In the genomic region with DNA sequence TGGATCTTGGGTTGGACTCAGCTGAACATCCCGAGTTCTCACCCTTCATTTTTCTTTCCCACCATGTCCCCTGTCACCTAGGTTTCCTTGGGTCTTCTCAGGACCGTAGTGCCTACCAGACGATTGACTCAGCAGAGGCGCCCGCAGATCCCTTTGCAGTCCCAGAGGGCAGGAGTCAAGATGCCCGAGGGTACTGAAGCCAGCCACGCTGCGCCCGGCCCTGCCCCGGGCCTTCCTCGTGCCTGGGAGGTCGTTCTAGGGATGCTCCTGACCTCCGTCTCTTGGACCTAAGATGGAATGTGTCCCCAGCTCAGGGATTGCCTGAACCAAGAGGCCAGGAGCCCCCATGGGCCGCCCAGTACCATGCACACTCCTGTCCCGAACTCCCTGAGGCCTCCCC, we compare ENCODE assay signal across 32 cellular contexts. TPM values are rescaled to one million over a fixed set of nuclear protein-coding genes. Genes with fewer than 3 reads are reported as not detected.
"Had no signal": no experiment of that assay in that cellular context is flagged by ENCODE, and none has a peak within 500 bp of the region (broad histone marks: within the 10 kb centered on the region; RNA-seq: fewer than 3 reads in every experiment).

No MANE protein-coding gene starts in this region.

- H3K4me3 ChIP-seq: coronary artery, dorsolateral prefrontal cortex, esophagus squamous epithelium, gastroesophageal sphincter had no signal

- H3K4me3 Mint-ChIP-seq: activated CD4-positive, alpha-beta memory T cell treated with anti-CD3 and anti-CD28 coated beads, Interleukin-2, amount 10 ng/mL, durations not matched to agents 7 days and 5 days; activated CD4-positive, alpha-beta T cell treated with anti-CD3 and anti-CD28 coated beads for 36 hours; activated CD4-positive, alpha-beta T cell treated with anti-CD3 and anti-CD28 coated beads, Interleukin-2, amount 10 ng/mL, durations not matched to agents 24 days and 14 days; activated naive CD8-positive, alpha-beta T cell; activated T-cell treated with anti-CD3 and anti-CD28 coated beads, Interleukin-2, amount 50 U/mL, for 4 hours; activated T-helper 17 cell treated with anti-CD3 and anti-CD28 coated beads, Interleukin-2, amount 50 U/mL, for 72 hours; central memory CD8-positive, alpha-beta T cell; dendritic cell treated with granulocyte-macrophage colony-stimulating factor and Interleukin-4, amounts not matched to agents 40 ng/mL and 50 ng/mL, for 4 days had no signal

- H3K27me3 ChIP-seq: brain microvascular endothelial cell, dorsolateral prefrontal cortex, esophagus squamous epithelium had no signal

- H3K4me1 ChIP-seq: gastroesophageal sphincter had no signal

- H3K9me3 ChIP-seq: esophagus squamous epithelium, gastroesophageal sphincter had no signal

- DNase-seq: activated CD4-positive, alpha-beta memory T cell treated with anti-CD3 and anti-CD28 coated beads, Interleukin-2, amount 10 ng/mL, durations not matched to agents 7 days and 5 days; activated CD4-positive, alpha-beta T cell treated with anti-CD3 and anti-CD28 coated beads for 36 hours; activated CD4-positive, alpha-beta T cell treated with anti-CD3 and anti-CD28 coated beads, Interleukin-2, amount 10 ng/mL, durations not matched to agents 24 days and 14 days; activated CD4-positive, alpha-beta T cell treated with anti-CD3 and anti-CD28 coated beads, Interleukin-2, amount 50 U/mL, for 4 hours; activated CD4-positive, CD25-positive, alpha-beta regulatory T cell; activated CD4-positive, CD25-positive, alpha-beta regulatory T cell treated with anti-CD3 and anti-CD28 coated beads, Interleukin-2, amount 50 U/mL, for 72 hours; activated CD8-positive, alpha-beta memory T cell treated with anti-CD3 and anti-CD28 coated beads, Interleukin-2, amount 50 U/mL, for 48 hours; activated effector memory CD4-positive, alpha-beta T cell treated with Interleukin-2 at 50 U/mL for 16 hours; activated gamma-delta T cell treated with Interleukin-2 at 50 U/mL for 16 hours; activated naive CD4-positive, alpha-beta T cell treated with anti-CD3 and anti-CD28 coated beads, Interleukin-2, amount 50 U/mL, for 16 hours; activated naive CD4-positive, alpha-beta T cell treated with Interleukin-2 at 50 U/mL for 16 hours; activated T-cell treated with anti-CD3 and anti-CD28 coated beads for 4 hours; activated T-cell treated with anti-CD3 and anti-CD28 coated beads, Interleukin-2, amount 50 U/mL, for 4 hours; amniotic stem cell; brain microvascular endothelial cell; dorsolateral prefrontal cortex; effector memory CD4-positive, alpha-beta T cell; esophagus squamous epithelium; foreskin melanocyte; head of caudate nucleus; T-helper 2 cell had no signal

- H3K27me3 Mint-ChIP-seq: activated CD4-positive, alpha-beta memory T cell treated with anti-CD3 and anti-CD28 coated beads, Interleukin-2, amount 10 ng/mL, durations not matched to agents 7 days and 5 days; activated CD4-positive, alpha-beta T cell treated with anti-CD3 and anti-CD28 coated beads for 36 hours; activated CD4-positive, alpha-beta T cell treated with anti-CD3 and anti-CD28 coated beads, Interleukin-2, amount 10 ng/mL, durations not matched to agents 24 days and 14 days; activated naive CD8-positive, alpha-beta T cell; activated T-helper 17 cell treated with anti-CD3 and anti-CD28 coated beads, Interleukin-2, amount 50 U/mL, for 72 hours; central memory CD8-positive, alpha-beta T cell had no signal

- H3K27ac Mint-ChIP-seq: activated CD4-positive, alpha-beta memory T cell treated with anti-CD3 and anti-CD28 coated beads, Interleukin-2, amount 10 ng/mL, durations not matched to agents 7 days and 5 days; activated CD4-positive, alpha-beta T cell treated with anti-CD3 and anti-CD28 coated beads for 36 hours; activated CD4-positive, alpha-beta T cell treated with anti-CD3 and anti-CD28 coated beads, Interleukin-2, amount 10 ng/mL, durations not matched to agents 24 days and 14 days; activated naive CD8-positive, alpha-beta T cell; activated T-helper 17 cell treated with anti-CD3 and anti-CD28 coated beads, Interleukin-2, amount 50 U/mL, for 72 hours had no signal

- H3K9me3 Mint-ChIP-seq: activated CD4-positive, alpha-beta memory T cell treated with anti-CD3 and anti-CD28 coated beads, Interleukin-2, amount 10 ng/mL, durations not matched to agents 7 days and 5 days; activated CD4-positive, alpha-beta T cell treated with anti-CD3 and anti-CD28 coated beads, Interleukin-2, amount 10 ng/mL, durations not matched to agents 24 days and 14 days; activated T-cell treated with anti-CD3 and anti-CD28 coated beads, Interleukin-2, amount 50 U/mL, for 4 hours; activated T-helper 17 cell treated with anti-CD3 and anti-CD28 coated beads, Interleukin-2, amount 50 U/mL, for 72 hours; central memory CD8-positive, alpha-beta T cell; dendritic cell treated with granulocyte-macrophage colony-stimulating factor and Interleukin-4, amounts not matched to agents 40 ng/mL and 50 ng/mL, for 4 days had no signal

- ATAC-seq: activated T-helper 17 cell treated with anti-CD3 and anti-CD28 coated beads, Interleukin-2, amount 50 U/mL, for 72 hours had no signal

- H3K27ac ChIP-seq: brain microvascular endothelial cell, coronary artery, dorsolateral prefrontal cortex, esophagus squamous epithelium, gastroesophageal sphincter had no signal

- H3K4me1 Mint-ChIP-seq: activated T-helper 17 cell treated with anti-CD3 and anti-CD28 coated beads, Interleukin-2, amount 50 U/mL, for 72 hours had no signal

RNA-seq across cellular contexts. Expression of a gene that starts 12.0 kb away (rescaled TPM):
- total RNA-seq: activated CD4-positive, alpha-beta T cell treated with anti-CD3 and anti-CD28 coated beads for 36 hours; activated CD4-positive, alpha-beta T cell treated with anti-CD3 and anti-CD28 coated beads, Interleukin-2, amount 10 ng/mL, durations not matched to agents 24 days and 14 days; activated T-cell treated with anti-CD3 and anti-CD28 coated beads, Interleukin-2, amount 50 U/mL, for 4 hours; activated T-helper 17 cell treated with anti-CD3 and anti-CD28 coated beads, Interleukin-2, amount 50 U/mL, for 72 hours; astrocyte; bronchial epithelial cell; cerebellum; T-helper 1 cell treated with Interleukin-12 subunit alpha and Interleukin-12 subunit beta and Interleukin-4 antibody, amounts not matched to agents 30 ng/mL and 1 ng/mL, for 36 hours had no signal

RNA-seq across cellular contexts. Expression of a gene that starts 58.5 kb away (rescaled TPM):
- total RNA-seq: activated CD4-positive, alpha-beta T cell treated with anti-CD3 and anti-CD28 coated beads, Interleukin-2, amount 10 ng/mL, durations not matched to agents 24 days and 14 days; bronchial epithelial cell; esophagus squamous epithelium; fibroblast of villous mesenchyme had no signal
